In the genomic region with DNA sequence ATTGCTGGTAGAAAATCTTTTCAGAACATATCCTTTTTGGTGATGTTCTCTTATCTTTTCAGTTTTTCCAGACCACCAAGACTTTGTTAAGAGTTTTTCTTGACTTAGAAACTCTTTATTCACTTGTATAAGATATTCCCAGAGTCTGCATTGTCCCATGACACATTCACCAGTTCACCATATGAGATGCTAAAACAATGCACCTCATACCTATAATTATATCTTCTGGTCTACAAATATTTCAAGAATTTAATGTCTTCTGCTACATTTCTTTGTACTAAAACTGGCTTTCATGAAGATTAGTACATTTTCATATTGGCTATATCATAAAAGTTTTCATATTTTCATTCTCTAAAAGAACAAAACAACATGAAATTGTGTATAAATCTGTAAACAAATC, we compare ENCODE assay signal across 2 cellular contexts.
TF ChIP-seq lines count a peak whose summit lies in the region.

No MANE protein-coding gene starts in this region.

TF ChIP-seq in SK-N-SH treated with all-trans-retinoic acid at 6 μM for 48 hours, 23 proteins besides CTCF, POLR2A, EP300 and RAD21 (continued from another document):
- TF ChIP-seq, protein P1, sequence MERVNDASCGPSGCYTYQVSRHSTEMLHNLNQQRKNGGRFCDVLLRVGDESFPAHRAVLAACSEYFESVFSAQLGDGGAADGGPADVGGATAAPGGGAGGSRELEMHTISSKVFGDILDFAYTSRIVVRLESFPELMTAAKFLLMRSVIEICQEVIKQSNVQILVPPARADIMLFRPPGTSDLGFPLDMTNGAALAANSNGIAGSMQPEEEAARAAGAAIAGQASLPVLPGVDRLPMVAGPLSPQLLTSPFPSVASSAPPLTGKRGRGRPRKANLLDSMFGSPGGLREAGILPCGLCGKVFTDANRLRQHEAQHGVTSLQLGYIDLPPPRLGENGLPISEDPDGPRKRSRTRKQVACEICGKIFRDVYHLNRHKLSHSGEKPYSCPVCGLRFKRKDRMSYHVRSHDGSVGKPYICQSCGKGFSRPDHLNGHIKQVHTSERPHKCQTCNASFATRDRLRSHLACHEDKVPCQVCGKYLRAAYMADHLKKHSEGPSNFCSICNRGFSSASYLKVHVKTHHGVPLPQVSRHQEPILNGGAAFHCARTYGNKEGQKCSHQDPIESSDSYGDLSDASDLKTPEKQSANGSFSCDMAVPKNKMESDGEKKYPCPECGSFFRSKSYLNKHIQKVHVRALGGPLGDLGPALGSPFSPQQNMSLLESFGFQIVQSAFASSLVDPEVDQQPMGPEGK (CRISPR knock-in tag; IDR thresholded peaks at IDR 0.05; ENCODE audit: borderline replicate concordance) = no peak
- TF ChIP-seq TOX (CRISPR knock-in tag; IDR thresholded peaks at IDR 0.05; ENCODE audit: borderline replicate concordance) (no peak), ZNF70 (CRISPR knock-in tag; IDR thresholded peaks at IDR 0.05) (no peak)
TF ChIP-seq in SK-N-SH treated with all-trans-retinoic acid at 6 μM for 48 hours: peak in this region for 0.

TF ChIP-seq in GM23338, 12 proteins besides CTCF, POLR2A, EP300 and RAD21 (continued from another document):
- no peak for TF ChIP-seq ZNF462 (CRISPR knock-in tag; IDR thresholded peaks at IDR 0.05)
- TF ChIP-seq ZNF331 (CRISPR knock-in tag; IDR thresholded peaks at IDR 0.05; ENCODE audit: low read depth) = no peak
- no peak for TF ChIP-seq POLR2AphosphoS5 (IDR thresholded peaks at IDR 0.05; ENCODE audit: low read depth)
- no peak for TF ChIP-seq CREB1 (CRISPR knock-in tag; IDR thresholded peaks at IDR 0.05; ENCODE audit: low read depth)
- TF ChIP-seq NANOG (IDR thresholded peaks at IDR 0.05; ENCODE audit: borderline replicate concordance) = no peak
- no peak for TF ChIP-seq STAT1 (IDR thresholded peaks at IDR 0.05; ENCODE audit: unreplicated experiment)
- TF ChIP-seq EZH2 (IDR thresholded peaks at IDR 0.05; ENCODE audit: low read depth, unreplicated experiment) = no peak
- no peak for TF ChIP-seq ETS1 (IDR thresholded peaks at IDR 0.05)
- TF ChIP-seq JUNB (IDR thresholded peaks at IDR 0.05; ENCODE audit: unreplicated experiment) = no peak
- TF ChIP-seq, protein P2, sequence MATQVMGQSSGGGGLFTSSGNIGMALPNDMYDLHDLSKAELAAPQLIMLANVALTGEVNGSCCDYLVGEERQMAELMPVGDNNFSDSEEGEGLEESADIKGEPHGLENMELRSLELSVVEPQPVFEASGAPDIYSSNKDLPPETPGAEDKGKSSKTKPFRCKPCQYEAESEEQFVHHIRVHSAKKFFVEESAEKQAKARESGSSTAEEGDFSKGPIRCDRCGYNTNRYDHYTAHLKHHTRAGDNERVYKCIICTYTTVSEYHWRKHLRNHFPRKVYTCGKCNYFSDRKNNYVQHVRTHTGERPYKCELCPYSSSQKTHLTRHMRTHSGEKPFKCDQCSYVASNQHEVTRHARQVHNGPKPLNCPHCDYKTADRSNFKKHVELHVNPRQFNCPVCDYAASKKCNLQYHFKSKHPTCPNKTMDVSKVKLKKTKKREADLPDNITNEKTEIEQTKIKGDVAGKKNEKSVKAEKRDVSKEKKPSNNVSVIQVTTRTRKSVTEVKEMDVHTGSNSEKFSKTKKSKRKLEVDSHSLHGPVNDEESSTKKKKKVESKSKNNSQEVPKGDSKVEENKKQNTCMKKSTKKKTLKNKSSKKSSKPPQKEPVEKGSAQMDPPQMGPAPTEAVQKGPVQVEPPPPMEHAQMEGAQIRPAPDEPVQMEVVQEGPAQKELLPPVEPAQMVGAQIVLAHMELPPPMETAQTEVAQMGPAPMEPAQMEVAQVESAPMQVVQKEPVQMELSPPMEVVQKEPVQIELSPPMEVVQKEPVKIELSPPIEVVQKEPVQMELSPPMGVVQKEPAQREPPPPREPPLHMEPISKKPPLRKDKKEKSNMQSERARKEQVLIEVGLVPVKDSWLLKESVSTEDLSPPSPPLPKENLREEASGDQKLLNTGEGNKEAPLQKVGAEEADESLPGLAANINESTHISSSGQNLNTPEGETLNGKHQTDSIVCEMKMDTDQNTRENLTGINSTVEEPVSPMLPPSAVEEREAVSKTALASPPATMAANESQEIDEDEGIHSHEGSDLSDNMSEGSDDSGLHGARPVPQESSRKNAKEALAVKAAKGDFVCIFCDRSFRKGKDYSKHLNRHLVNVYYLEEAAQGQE (IDR thresholded peaks at IDR 0.05; ENCODE audit: unreplicated experiment) = no peak
